ENCODE assay signal across 18 cellular contexts in the genomic region with DNA sequence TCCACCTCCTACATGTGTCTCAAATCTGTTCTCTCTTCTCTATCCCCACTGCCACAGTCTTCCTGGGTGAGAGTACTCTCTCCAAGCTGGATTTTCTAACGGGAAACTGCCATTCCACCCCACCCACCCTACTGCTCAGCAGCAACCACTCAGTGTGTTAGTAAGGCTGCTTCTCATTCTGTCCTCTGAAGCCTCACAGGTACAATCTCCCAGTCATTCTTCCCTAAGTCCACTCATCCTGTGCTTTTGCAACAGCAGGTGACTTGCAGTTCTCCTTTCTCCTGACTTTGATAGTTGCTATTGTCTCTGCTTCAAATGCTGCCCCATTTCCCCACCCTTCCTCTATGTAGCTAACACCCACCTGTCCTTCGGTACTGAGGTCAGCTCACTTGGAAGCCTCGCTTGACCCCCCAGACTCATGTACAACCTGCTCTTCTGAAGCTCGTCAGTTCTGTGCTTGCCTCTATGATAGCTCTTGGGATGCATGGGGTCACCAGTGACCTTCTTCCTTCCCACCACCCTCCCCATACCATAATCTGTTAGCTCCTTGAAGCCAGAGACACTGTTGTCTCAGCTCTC.
A peak's percentile ranks its signal among the peaks of the same experiment; 100 is the strongest.
DNase-seq lines count a peak whose midpoint lies in the region; ATAC-seq and TF ChIP-seq lines count a peak whose summit lies in the region.
"Had no signal": no experiment of that assay in that cellular context is flagged by ENCODE, and none has a peak within 500 bp of the region (broad histone marks: within the 10 kb centered on the region; RNA-seq: fewer than 3 reads in every experiment).

No MANE protein-coding gene starts in this region.

- no peaks in the 10 kb centered on the region for H3K36me3 ChIP-seq in HEK293 (ENCODE audit: control insufficient read depth in 2 of 2, insufficient read depth in 1 of 2, low read length in 2 of 2)
- no peaks in the 10 kb centered on the region for H3K36me3 ChIP-seq in vagina
- H3K36me3 ChIP-seq in gastroesophageal sphincter, result no peaks in the 10 kb centered on the region
- H3K36me3 ChIP-seq: BE2C, HAP-1 had no signal

- POLR2A ChIA-PET in HEK293 (lab: Yijun Ruan, JAX), result no interaction called here

- intact Hi-C loops in activated T-helper 1 cell treated with anti-CD3 and anti-CD28 coated beads, Interleukin-12 subunit alpha, Interleukin-12 subunit beta, Interleukin-2, Interleukin-4 antibody, amounts not matched to agents 30 ng/mL and 10 ng/mL and 1 ng/mL, durations not matched to agents 14 hours and 24 hours and 36 hours (cut with micrococcal nuclease), result no loop called here
- intact Hi-C loops in vagina (cut with DNase I), result no loop called here

- no peak for TF ChIP-seq EP300 in gastroesophageal sphincter (IDR thresholded peaks at IDR 0.05)

- no peaks in the 10 kb centered on the region for H3K36me3 Mint-ChIP-seq in activated T-helper 1 cell treated with anti-CD3 and anti-CD28 coated beads, Interleukin-12 subunit alpha, Interleukin-12 subunit beta, Interleukin-2, Interleukin-4 antibody, amounts not matched to agents 30 ng/mL and 10 ng/mL and 1 ng/mL, durations not matched to agents 14 hours and 24 hours and 36 hours (ENCODE audit: low read depth)
- no peaks in the 10 kb centered on the region for H3K36me3 Mint-ChIP-seq in osteocyte (ENCODE audit: unreplicated experiment)
- H3K36me3 Mint-ChIP-seq: CD4-positive, CD25-positive, alpha-beta regulatory T cell; CD8-positive, alpha-beta memory T cell had no signal

- no peaks in the 10 kb centered on the region for H3K9me3 Mint-ChIP-seq in activated T-helper 1 cell treated with anti-CD3 and anti-CD28 coated beads, Interleukin-12 subunit alpha, Interleukin-12 subunit beta, Interleukin-2, Interleukin-4 antibody, amounts not matched to agents 30 ng/mL and 10 ng/mL and 1 ng/mL, durations not matched to agents 14 hours and 24 hours and 36 hours
- no peaks in the 10 kb centered on the region for H3K9me3 Mint-ChIP-seq in osteocyte (ENCODE audit: unreplicated experiment)

- no peak for TF ChIP-seq POLR2A in vagina (IDR thresholded peaks at IDR 0.05)
- TF ChIP-seq POLR2A in gastroesophageal sphincter (IDR thresholded peaks at IDR 0.05), result no peak

- 82 to 87% methylated on average over 3 to 4 of the region's 4 CpGs for WGBS in gastroesophageal sphincter (ENCODE audit: low coverage in 1 of 2), 2 donors

- no peaks in the 10 kb centered on the region for H3K9me3 ChIP-seq in HEK293 (ENCODE audit: control insufficient read depth, insufficient read depth, low read depth, low read length)
- H3K9me3 ChIP-seq in vagina, result no peaks in the 10 kb centered on the region
- H3K9me3 ChIP-seq in gastroesophageal sphincter, result peaks cover 0 to 4% (median 0%) of the 10 kb centered on the region in 3 donors
- H3K9me3 ChIP-seq: BE2C, HAP-1 had no signal

- no peaks in the 10 kb centered on the region for H3K4me1 Mint-ChIP-seq in activated T-helper 1 cell treated with anti-CD3 and anti-CD28 coated beads, Interleukin-12 subunit alpha, Interleukin-12 subunit beta, Interleukin-2, Interleukin-4 antibody, amounts not matched to agents 30 ng/mL and 10 ng/mL and 1 ng/mL, durations not matched to agents 14 hours and 24 hours and 36 hours (ENCODE audit: low read depth)
- H3K4me1 Mint-ChIP-seq in osteocyte (ENCODE audit: unreplicated experiment), result no peaks in the 10 kb centered on the region
- H3K4me1 Mint-ChIP-seq: CD4-positive, CD25-positive, alpha-beta regulatory T cell; CD8-positive, alpha-beta memory T cell had no signal

- H3K27ac Mint-ChIP-seq in activated T-helper 1 cell treated with anti-CD3 and anti-CD28 coated beads, Interleukin-12 subunit alpha, Interleukin-12 subunit beta, Interleukin-2, Interleukin-4 antibody, amounts not matched to agents 30 ng/mL and 10 ng/mL and 1 ng/mL, durations not matched to agents 14 hours and 24 hours and 36 hours, result peak overlapping the region; percentile 11
- H3K27ac Mint-ChIP-seq in osteocyte (ENCODE audit: unreplicated experiment), result no peak overlapping the region
- H3K27ac Mint-ChIP-seq: CD4-positive, CD25-positive, alpha-beta regulatory T cell had no signal

- TF ChIP-seq CTCF in HEK293 (tag by site-specific recombination; IDR thresholded peaks at IDR 0.05), result no peak
- no peak for TF ChIP-seq CTCF in osteocyte (IDR thresholded peaks at IDR 0.05)
- no peak for TF ChIP-seq CTCF in vagina (IDR thresholded peaks at IDR 0.05)
- TF ChIP-seq CTCF in gastroesophageal sphincter (IDR thresholded peaks at IDR 0.05), result no peak

- no peak for DNase-seq in activated T-helper 1 cell treated with anti-CD3 and anti-CD28 coated beads, Interleukin-12 subunit alpha, Interleukin-12 subunit beta, Interleukin-2, Interleukin-4 antibody, amounts not matched to agents 30 ng/mL and 10 ng/mL and 1 ng/mL, durations not matched to agents 14 hours and 24 hours and 36 hours (ENCODE audit: low spot score)
- peak; percentile 38 for DNase-seq in osteocyte (ENCODE audit: extremely low spot score, unreplicated experiment)
- DNase-seq in vagina (ENCODE audit: extremely low spot score in 2 of 2), result peak; percentile 16 to 56
- DNase-seq in NCI-H510A (lab: John Stamatoyannopoulos, UW), result no peak
- DNase-seq: ACHN; BE2C; C1 segment of cervical spinal cord; CD4-positive, CD25-positive, alpha-beta regulatory T cell; CD8-positive, alpha-beta memory T cell; COR-L47; DMS 273 treated with DMSO at 0.1 percent for 48 hours; DND-41; EL had no signal

- H3K27me3 Mint-ChIP-seq in activated T-helper 1 cell treated with anti-CD3 and anti-CD28 coated beads, Interleukin-12 subunit alpha, Interleukin-12 subunit beta, Interleukin-2, Interleukin-4 antibody, amounts not matched to agents 30 ng/mL and 10 ng/mL and 1 ng/mL, durations not matched to agents 14 hours and 24 hours and 36 hours (ENCODE audit: insufficient read depth), result peaks cover 13% of the 10 kb centered on the region
- H3K27me3 Mint-ChIP-seq in osteocyte (ENCODE audit: unreplicated experiment), result peaks cover 29% of the 10 kb centered on the region

- ATAC-seq in gastroesophageal sphincter, result no peak
- ATAC-seq in GM21360 (IDR thresholded peaks at IDR 0.05; ENCODE audit: unreplicated experiment), result no peak
- ATAC-seq: GM12878 had no signal

- H3K27ac ChIP-seq in HEK293 (ENCODE audit: extremely low read depth, low read depth, low read length) (no peak overlapping the region), vagina (no peak overlapping the region), gastroesophageal sphincter (no peak overlapping the region)

- H3K27me3 ChIP-seq in vagina (no peaks in the 10 kb centered on the region), gastroesophageal sphincter (peaks cover 31% of the 10 kb centered on the region)
- H3K27me3 ChIP-seq: BE2C had no signal

- H3K4me3 Mint-ChIP-seq in activated T-helper 1 cell treated with anti-CD3 and anti-CD28 coated beads, Interleukin-12 subunit alpha, Interleukin-12 subunit beta, Interleukin-2, Interleukin-4 antibody, amounts not matched to agents 30 ng/mL and 10 ng/mL and 1 ng/mL, durations not matched to agents 14 hours and 24 hours and 36 hours, result no peak overlapping the region
- H3K4me3 Mint-ChIP-seq in osteocyte (ENCODE audit: unreplicated experiment), result no peak overlapping the region
- H3K4me3 Mint-ChIP-seq: CD4-positive, CD25-positive, alpha-beta regulatory T cell; CD8-positive, alpha-beta memory T cell had no signal

- H3K4me3 ChIP-seq in HEK293 (ENCODE audit: low read depth, low read length) (no peak overlapping the region), vagina (no peak overlapping the region), gastroesophageal sphincter (no peak overlapping the region)
- H3K4me3 ChIP-seq: GM12878, HAP-1 had no signal

- CTCF ChIA-PET in HEK293 (lab: Yijun Ruan, JAX), result interaction anchor here (1.0 kb wide), 1 partner anchor 164 kb away, joined by 3 read pairs; no protein-coding TSS in a partner anchor

- H3K4me1 ChIP-seq in HEK293 (ENCODE audit: control insufficient read depth, insufficient read depth, low read length) (no peaks in the 10 kb centered on the region), vagina (no peaks in the 10 kb centered on the region), gastroesophageal sphincter (no peaks in the 10 kb centered on the region)
- H3K4me1 ChIP-seq: BE2C, HAP-1 had no signal

TF ChIP-seq in HEK293, 187 proteins besides CTCF, POLR2A, EP300 and RAD21:
- no peak for TF ChIP-seq ZNF23 (tag by site-specific recombination; IDR thresholded peaks at IDR 0.05; ENCODE audit: borderline replicate concordance)
- TF ChIP-seq ZNF585B (tag by site-specific recombination; IDR thresholded peaks at IDR 0.05), result peak; percentile 69

Comparison
In these comparisons a context has a peak if more than half of its experiments do, and no peak if none do; other contexts are left out.
1. DNase-seq: peak in osteocyte (single experiment) and vagina (2 of 2); none in activated T-helper 1 cell treated with anti-CD3 and anti-CD28 coated beads, Interleukin-12 subunit alpha, Interleukin-12 subunit beta, Interleukin-2, Interleukin-4 antibody, amounts not matched to agents 30 ng/mL and 10 ng/mL and 1 ng/mL, durations not matched to agents 14 hours and 24 hours and 36 hours (single experiment) and NCI-H510A (single experiment).